8 cellular contexts compared by ENCODE assay signal in genomic region chr14:75577724-75578098, GRCh38. TPM values are rescaled to one million over a fixed set of nuclear protein-coding genes. Genes with fewer than 3 reads are reported as not detected.
DNase-seq lines count a peak whose midpoint lies in the region; ATAC-seq, FAIRE-seq and TF ChIP-seq lines count a peak whose summit lies in the region.

No MANE protein-coding gene starts in this region.

- no peak for FAIRE-seq in frontal cortex (lab: Jason Lieb, UNC)

- H3K4me1 ChIP-seq in Caco-2 = peaks cover 15% of the 10 kb centered on the region

- H3K4me3 Mint-ChIP-seq in Caco-2 (ENCODE audit: unreplicated experiment) (no peak overlapping the region), neural crest cell (peak overlapping the region; percentile 96)

- H3K27ac Mint-ChIP-seq in Caco-2 (ENCODE audit: unreplicated experiment) (peak overlapping the region; percentile 78), neural crest cell (ENCODE audit: unreplicated experiment) (peak overlapping the region; percentile 85)

- BruUV-seq in Caco-2 (replicated peaks; lab: Mats Ljungman, UMichigan) = no TSS peak

- no peak for TF ChIP-seq EP300 in Ishikawa (IDR thresholded peaks at IDR 0.05; ENCODE audit: borderline replicate concordance)

- DNase-seq in Caco-2 (peak; percentile 87), SHP77 treated with DMSO at 0.1 percent for 48 hours (lab: John Stamatoyannopoulos, UW) (peak; percentile 34), frontal cortex (ENCODE audit: low spot score in 2 of 2) (peak; percentile 75 to 80), neural crest cell (ENCODE audit: low read depth, low spot score) (peak; percentile 79), stromal cell of bone marrow (ENCODE audit: low read depth) (peak; percentile 74)
- DNase-seq in activated gamma-delta T cell treated with anti-CD3 and anti-CD28 coated beads, Interleukin-2, amount 50 U/mL, for 16 hours (ENCODE audit: low read depth) = peak; percentile 57

- H3K27me3 Mint-ChIP-seq in Caco-2 (ENCODE audit: insufficient read depth, unreplicated experiment) = peaks cover 4% of the 10 kb centered on the region
- peaks cover 14% of the 10 kb centered on the region for H3K27me3 Mint-ChIP-seq in neural crest cell (ENCODE audit: low read depth)

- H3K9me3 ChIP-seq in Caco-2 = no peaks in the 10 kb centered on the region; the same call in 1 of the 2 replicates

- CTCF ChIA-PET in Caco-2 (lab: Charles Lee) = interaction anchor here (0.5 to 5.1 kb wide), 19 partner anchors 9 to 405 kb away, joined by 3 to 106 read pairs (median 5); partner anchors contain the start of genes ERG28, TGFB3 and TTLL5

- H3K4me3 ChIP-seq in Caco-2 (ENCODE audit: low read depth, low read length) = peak overlapping the region; percentile 61

- H3K27me3 ChIP-seq in Caco-2 (replicated peaks; ENCODE audit: control insufficient read depth, insufficient read depth, low read length) = no peaks in the 10 kb centered on the region

- H3K4me1 Mint-ChIP-seq in Caco-2 (ENCODE audit: low read depth, unreplicated experiment) = peaks cover 8% of the 10 kb centered on the region
- H3K4me1 Mint-ChIP-seq in neural crest cell = peaks cover 7% of the 10 kb centered on the region

- peak; percentile 68 to 84 for TF ChIP-seq CTCF in Caco-2 (IDR thresholded peaks at IDR 0.05; ENCODE audit: insufficient read depth in 1 of 2, low read depth in 1 of 2, low read length in 1 of 2, severe bottlenecking in 1 of 2, unreplicated experiment in 1 of 2)
- peak; percentile 75 for TF ChIP-seq CTCF in neural crest cell (conservative IDR thresholded peaks at IDR 0.05)

- peak; percentile 92 for TF ChIP-seq RAD21 in Ishikawa (IDR thresholded peaks at IDR 0.05; ENCODE audit: low read depth)

- H3K36me3 ChIP-seq in Caco-2 (ENCODE audit: control insufficient read depth, insufficient read depth, low read length) = no peaks in the 10 kb centered on the region

- ATAC-seq in GM21381 (IDR thresholded peaks at IDR 0.05; ENCODE audit: unreplicated experiment) = peak; percentile 75

- H3K36me3 Mint-ChIP-seq in Caco-2 (ENCODE audit: insufficient read depth, unreplicated experiment) = no peaks in the 10 kb centered on the region
- no peaks in the 10 kb centered on the region for H3K36me3 Mint-ChIP-seq in neural crest cell (ENCODE audit: low read depth)

- intact Hi-C loops in Caco-2 (cut with micrococcal nuclease; ENCODE audit: unreplicated experiment) = loop anchor here (1.0 to 5.0 kb wide), 3 partner anchors 71 to 400 kb away; no protein-coding TSS in a partner anchor

- H3K9me3 Mint-ChIP-seq in Caco-2 (ENCODE audit: unreplicated experiment) (no peaks in the 10 kb centered on the region), neural crest cell (no peaks in the 10 kb centered on the region)

- POLR2A ChIA-PET in Caco-2 (lab: Charles Lee) = interaction anchor here (0.6 to 1.9 kb wide), 4 partner anchors 10 to 83 kb away, joined by 3 to 11 read pairs (median 6); partner anchors contain the start of genes ERG28 and TTLL5

TF ChIP-seq in Ishikawa, 13 proteins besides CTCF, POLR2A, EP300 and RAD21:
- TF ChIP-seq FOXM1 (IDR thresholded peaks at IDR 0.05; ENCODE audit: borderline replicate concordance, low read depth) = no peak
- TF ChIP-seq EGR1 (IDR thresholded peaks at IDR 0.05) = no peak
- TF ChIP-seq NFIC (IDR thresholded peaks at IDR 0.05) = no peak
- TF ChIP-seq YY1 (IDR thresholded peaks at IDR 0.05; ENCODE audit: low read depth) = no peak
- no peak for TF ChIP-seq TEAD4 (IDR thresholded peaks at IDR 0.05)
- no peak for TF ChIP-seq REST (IDR thresholded peaks at IDR 0.05; ENCODE audit: low read depth)
- no peak for TF ChIP-seq CEBPB (IDR thresholded peaks at IDR 0.05)
- no peak for TF ChIP-seq USF1 (IDR thresholded peaks at IDR 0.05)
- no peak for TF ChIP-seq MAX (IDR thresholded peaks at IDR 0.05)

RNA-seq across cellular contexts. Expression of gene FLVCR2, which starts 0.7 kb away (rescaled TPM):
- 9.7 and 13.4 TPM in 2 replicates for total RNA-seq in Caco-2 (2022)
- 2.9 TPM for total RNA-seq in frontal cortex
- 3.0 and 8.7 TPM in 2 replicates for total RNA-seq in neural crest cell

RNA-seq across cellular contexts. Expression of gene BATF, which starts 55.4 kb away (rescaled TPM):
- 1.5 and 1.7 TPM in 2 replicates for total RNA-seq in Caco-2 (2022)
- 0.82 TPM for total RNA-seq in frontal cortex
- not detected in 2 replicates for total RNA-seq in neural crest cell

Comparison
In these comparisons a context has a peak if more than half of its experiments do, and no peak if none do; other contexts are left out.
1. Peak in every context shown above with its lines: DNase-seq, ATAC-seq and H3K4me3 ChIP-seq.
2. DNase-seq: peak in every context shown above with its lines; median percentile 87 in Caco-2; 79 in neural crest cell; 78 in frontal cortex; 74 in stromal cell of bone marrow; 57 in activated gamma-delta T cell treated with anti-CD3 and anti-CD28 coated beads, Interleukin-2, amount 50 U/mL, for 16 hours; 34 in SHP77 treated with DMSO at 0.1 percent for 48 hours.